In the genomic region with DNA sequence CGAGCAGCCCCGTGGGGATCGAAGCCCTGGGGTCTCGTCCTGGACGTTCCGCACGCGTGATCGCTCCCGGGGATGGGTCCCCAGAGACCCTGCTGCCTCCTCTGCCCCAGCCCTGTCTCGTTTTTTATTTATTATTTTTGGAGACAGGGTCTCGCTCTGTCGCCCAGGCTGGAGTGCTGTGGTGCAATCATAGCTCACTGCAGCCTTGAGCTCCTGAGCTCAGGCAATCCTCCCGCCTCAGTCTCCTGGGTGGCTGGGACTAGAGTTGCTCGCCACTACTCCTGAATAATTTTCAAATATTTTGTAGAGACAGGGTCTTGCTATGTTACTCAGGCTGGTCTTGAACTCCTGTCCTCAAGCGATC, we compare ENCODE assay signal across 8 cellular contexts. TPM values are rescaled to one million over a fixed set of nuclear protein-coding genes. Genes with fewer than 3 reads are reported as not detected.
DNase-seq lines count a peak whose midpoint lies in the region; ATAC-seq and TF ChIP-seq lines count a peak whose summit lies in the region.

No MANE protein-coding gene starts in this region.

- H3K36me3 ChIP-seq in tibial artery, result no peaks in the 10 kb centered on the region

- H3K27ac Mint-ChIP-seq in activated CD4-positive, alpha-beta T cell treated with anti-CD3 and anti-CD28 coated beads for 36 hours, result no peak overlapping the region
- no peak overlapping the region for H3K27ac Mint-ChIP-seq in activated B cell treated with CpG ODN at 0.5 μM for 24 hours
- peak overlapping the region in 2 of 6 donors; percentile 62 to 84 for H3K27ac Mint-ChIP-seq in immature natural killer cell

- no peaks in the 10 kb centered on the region for H3K9me3 ChIP-seq in tibial artery

- no peaks in the 10 kb centered on the region for H3K27me3 ChIP-seq in tibial artery

- DNase-seq in activated CD4-positive, alpha-beta T cell treated with anti-CD3 and anti-CD28 coated beads for 36 hours, result no peak
- DNase-seq in activated CD4-positive, alpha-beta T cell treated with anti-CD3 and anti-CD28 coated beads for 1 hour, result no peak
- DNase-seq in activated B cell treated with CpG ODN at 0.5 μM for 24 hours, result no peak
- DNase-seq in immature natural killer cell, result no peak
- no peak for DNase-seq in tibial artery
- DNase-seq in superior temporal gyrus (ENCODE audit: extremely low spot score), result no peak
- DNase-seq in SW 1271 (lab: John Stamatoyannopoulos, UW), result no peak
- no peak for DNase-seq in LoVo (ENCODE audit: low spot score)

- H3K27ac ChIP-seq in tibial artery, result peak overlapping the region; percentile 72 to 81

- H3K4me3 Mint-ChIP-seq in activated CD4-positive, alpha-beta T cell treated with anti-CD3 and anti-CD28 coated beads for 36 hours, result peak overlapping the region; percentile 47
- H3K4me3 Mint-ChIP-seq in activated B cell treated with CpG ODN at 0.5 μM for 24 hours (peak overlapping the region; percentile 79), immature natural killer cell (peak overlapping the region; percentile 77 to 85 (median 81))

- intact Hi-C loops in activated CD4-positive, alpha-beta T cell treated with anti-CD3 and anti-CD28 coated beads for 36 hours (cut with DNase I, micrococcal nuclease), result loop anchor here (1.0 to 5.0 kb wide), 9 partner anchors 15 to 162 kb away; partner anchors contain the start of genes BUD23 (in 2 of the 2), DNAJC30 (in 2 of the 2), ABHD11 (in 1 of the 2) and BCL7B (in 1 of the 2)
- intact Hi-C loops in activated B cell treated with CpG ODN at 0.5 μM for 24 hours (cut with micrococcal nuclease), result loop anchor here (1.0 to 2.0 kb wide), 3 partner anchors 15 to 53 kb away; partner anchors contain the start of genes ABHD11 and VPS37D
- intact Hi-C loops in tibial artery (cut with DNase I; ENCODE audit: low total_unique reads), result loop anchor here (5.0 kb wide), 2 partner anchors 37 to 97 kb away; partner anchors contain the start of genes BUD23, DNAJC30 and MLXIPL

- H3K4me1 Mint-ChIP-seq in activated CD4-positive, alpha-beta T cell treated with anti-CD3 and anti-CD28 coated beads for 36 hours, result peaks cover 34% of the 10 kb centered on the region
- H3K4me1 Mint-ChIP-seq in activated B cell treated with CpG ODN at 0.5 μM for 24 hours (peaks cover 21% of the 10 kb centered on the region), immature natural killer cell (peaks cover 26 to 28% of the 10 kb centered on the region in 2 donors)

- no peaks in the 10 kb centered on the region for H3K9me3 Mint-ChIP-seq in activated CD4-positive, alpha-beta T cell treated with anti-CD3 and anti-CD28 coated beads for 36 hours (ENCODE audit: low read depth)
- H3K9me3 Mint-ChIP-seq in activated B cell treated with CpG ODN at 0.5 μM for 24 hours (no peaks in the 10 kb centered on the region), immature natural killer cell (no peaks in the 10 kb centered on the region)

- peak overlapping the region; percentile 63 to 82 for H3K4me3 ChIP-seq in tibial artery

- H3K4me1 ChIP-seq in tibial artery, result peaks cover 0 to 60% (median 55%) of the 10 kb centered on the region in 4 donors

- CTCF ChIA-PET in activated CD4-positive, alpha-beta T cell treated with anti-CD3 and anti-CD28 coated beads for 36 hours (lab: Charles Lee), result interaction anchor here (0.6 to 1.4 kb wide), 5 partner anchors 19 to 136 kb away, joined by 3 to 4 read pairs (median 3); no protein-coding TSS in a partner anchor
- CTCF ChIA-PET in activated B cell treated with CpG ODN at 0.5 μM for 24 hours (lab: Charles Lee), result no interaction called here

- POLR2A ChIA-PET in activated CD4-positive, alpha-beta T cell treated with anti-CD3 and anti-CD28 coated beads for 36 hours (lab: Charles Lee), result interaction anchor here (0.6 to 1.2 kb wide), 2 partner anchors 19 to 22 kb away, joined by 3 read pairs; partner anchors contain the start of gene ABHD11
- POLR2A ChIA-PET in activated B cell treated with CpG ODN at 0.5 μM for 24 hours (lab: Charles Lee), result interaction anchor here (0.5 to 0.6 kb wide), 4 partner anchors 16 to 859 kb away, joined by 3 to 5 read pairs (median 4); no protein-coding TSS in a partner anchor

- H3K27me3 Mint-ChIP-seq in activated CD4-positive, alpha-beta T cell treated with anti-CD3 and anti-CD28 coated beads for 36 hours, result peaks cover 4% of the 10 kb centered on the region
- peaks cover 28% of the 10 kb centered on the region for H3K27me3 Mint-ChIP-seq in activated B cell treated with CpG ODN at 0.5 μM for 24 hours
- H3K27me3 Mint-ChIP-seq in immature natural killer cell (ENCODE audit: low read depth in 3 of 3), result peaks cover 6 to 12% (median 7%) of the 10 kb centered on the region in 3 donors

- peaks cover 3% of the 10 kb centered on the region for H3K36me3 Mint-ChIP-seq in activated CD4-positive, alpha-beta T cell treated with anti-CD3 and anti-CD28 coated beads for 36 hours (ENCODE audit: low read depth)
- no peaks in the 10 kb centered on the region for H3K36me3 Mint-ChIP-seq in activated B cell treated with CpG ODN at 0.5 μM for 24 hours (ENCODE audit: low read depth)
- peaks cover 0 to 4% (median 0%) of the 10 kb centered on the region in 3 donors for H3K36me3 Mint-ChIP-seq in immature natural killer cell

- TF ChIP-seq CTCF in activated B cell treated with CpG ODN at 0.5 μM for 24 hours (IDR thresholded peaks at IDR 0.05) (no peak), tibial artery (IDR thresholded peaks at IDR 0.05) (no peak)

- no peak for ATAC-seq in activated CD4-positive, alpha-beta T cell treated with anti-CD3 and anti-CD28 coated beads for 36 hours
- no peak for ATAC-seq in activated B cell treated with CpG ODN at 0.5 μM for 24 hours (ENCODE audit: low read depth)

RNA-seq across cellular contexts. Expression of gene STX1A, which starts 0.3 kb away (rescaled TPM):
- total RNA-seq in activated CD4-positive, alpha-beta T cell treated with anti-CD3 and anti-CD28 coated beads for 36 hours, result 10 to 100 TPM; 16.6 to 16.8 TPM
- 1.8 and 2.1 TPM in 2 replicates for total RNA-seq in activated B cell treated with CpG ODN at 0.5 μM for 24 hours
- 1 to 10 TPM; 2.1 to 5.3 (median 4.0) TPM for polyA plus RNA-seq in immature natural killer cell

RNA-seq across cellular contexts. Expression of gene ABHD11, which starts 18.8 kb away (rescaled TPM):
- 10 to 100 TPM; 14.4 to 17.8 TPM for total RNA-seq in activated CD4-positive, alpha-beta T cell treated with anti-CD3 and anti-CD28 coated beads for 36 hours
- total RNA-seq in activated B cell treated with CpG ODN at 0.5 μM for 24 hours, result 12.1 and 15.9 TPM in 2 replicates
- 10 to 100 TPM; 12.7 to 19.4 (median 16.5) TPM for polyA plus RNA-seq in immature natural killer cell

RNA-seq across cellular contexts. Expression of gene BUD23, which starts 36.4 kb away (rescaled TPM):
- total RNA-seq in activated CD4-positive, alpha-beta T cell treated with anti-CD3 and anti-CD28 coated beads for 36 hours, result 10 to 100 TPM; 71.4 to 95.5 TPM
- total RNA-seq in activated B cell treated with CpG ODN at 0.5 μM for 24 hours, result 69.0 and 74.8 TPM in 2 replicates
- polyA plus RNA-seq in immature natural killer cell, result 100 to 1,000 TPM; 121 to 208 (median 122) TPM

RNA-seq across cellular contexts. Expression of gene DNAJC30, which starts 36.5 kb away (rescaled TPM):
- 1 to 10 TPM; 6.9 to 7.8 TPM for total RNA-seq in activated CD4-positive, alpha-beta T cell treated with anti-CD3 and anti-CD28 coated beads for 36 hours
- 13.7 and 14.2 TPM in 2 replicates for total RNA-seq in activated B cell treated with CpG ODN at 0.5 μM for 24 hours
- polyA plus RNA-seq in immature natural killer cell, result 1 to 10 TPM; 3.3 to 8.8 (median 7.3) TPM

RNA-seq across cellular contexts. Expression of gene CLDN3, which starts 50.3 kb away (rescaled TPM):
- not detected for total RNA-seq in activated CD4-positive, alpha-beta T cell treated with anti-CD3 and anti-CD28 coated beads for 36 hours
- not detected in 2 replicates for total RNA-seq in activated B cell treated with CpG ODN at 0.5 μM for 24 hours
- not detected for polyA plus RNA-seq in immature natural killer cell
